In genomic region chr2:119592436-119592835, GRCh38 we compare ENCODE assay signal across 25 cellular contexts. TPM values are rescaled to one million over a fixed set of nuclear protein-coding genes. Genes with fewer than 3 reads are reported as not detected.
DNase-seq lines count a peak whose midpoint lies in the region; ATAC-seq, FAIRE-seq and TF ChIP-seq lines count a peak whose summit lies in the region.
"Had no signal": no experiment of that assay in that cellular context is flagged by ENCODE, and none has a peak within 500 bp of the region (broad histone marks: within the 10 kb centered on the region; RNA-seq: fewer than 3 reads in every experiment).

No MANE protein-coding gene starts in this region.

- DNase-seq in left ventricle myocardium inferior (no peak), left ventricle myocardium superior (no peak), kidney epithelial cell (ENCODE audit: low read depth) (no peak), small intestine (peak; percentile 22), NCI-H524 (lab: John Stamatoyannopoulos, UW) (no peak), upper lobe of right lung (no peak), CD1c-positive myeloid dendritic cell (ENCODE audit: extremely low spot score) (no peak)
- DNase-seq: CD8-positive, alpha-beta T cell; DMS153; KG1; NCI-H1092 treated with DMSO at 0.1 percent for 48 hours; NCI-H146; NCI-H2029; NCI-H226; NCI-H510A treated with DMSO at 0.1 percent for 48 hours; NCI-H774; OCI-M1; SHP77; SK-N-SH had no signal

- H3K9me3 ChIP-seq in left ventricle myocardium inferior (replicated peaks): no peaks in the 10 kb centered on the region
- H3K9me3 ChIP-seq in small intestine (ENCODE audit: control insufficient read depth, low read depth): no peaks in the 10 kb centered on the region
- H3K9me3 ChIP-seq in upper lobe of right lung: no peaks in the 10 kb centered on the region
- H3K9me3 ChIP-seq: A549, BLaER1, HAP-1, SK-N-SH had no signal

- H3K27ac ChIP-seq in left ventricle myocardium inferior (replicated peaks): no peak overlapping the region
- H3K27ac ChIP-seq in VCaP: no peak overlapping the region
- H3K27ac ChIP-seq in small intestine (ENCODE audit: low read depth in 1 of 2, low read length in 1 of 2): no peak overlapping the region
- H3K27ac ChIP-seq in upper lobe of right lung: no peak overlapping the region
- H3K27ac ChIP-seq: A549, BLaER1 had no signal

- intact Hi-C loops in left ventricle myocardium inferior (cut with micrococcal nuclease): no loop called here
- intact Hi-C loops in left ventricle myocardium superior (cut with micrococcal nuclease): no loop called here
- intact Hi-C loops in upper lobe of right lung (cut with DNase I): no loop called here

- H3K36me3 ChIP-seq in left ventricle myocardium inferior (no peaks in the 10 kb centered on the region), kidney epithelial cell (ENCODE audit: control insufficient read depth, insufficient read depth, low read length) (no peaks in the 10 kb centered on the region), small intestine (ENCODE audit: control insufficient read depth in 2 of 2, insufficient read depth in 2 of 2, low read length in 2 of 2) (no peaks in the 10 kb centered on the region), upper lobe of right lung (no peaks in the 10 kb centered on the region)
- H3K36me3 ChIP-seq: BLaER1, HAP-1 had no signal

- FAIRE-seq in small intestine (lab: Jason Lieb, UNC): no peak
- FAIRE-seq: A549, GM12891 had no signal

- TF ChIP-seq CTCF in left ventricle myocardium inferior (IDR thresholded peaks at IDR 0.05; ENCODE audit: borderline replicate concordance) (peak; percentile 32), VCaP (conservative IDR thresholded peaks at IDR 0.05) (peak; percentile 16; the same call in 1 of the 2 replicates), kidney epithelial cell (IDR thresholded peaks at IDR 0.05; ENCODE audit: insufficient read depth, low read length, poor library complexity, severe bottlenecking) (peak; percentile 12), upper lobe of right lung (IDR thresholded peaks at IDR 0.05) (no peak)

- H3K4me3 ChIP-seq in left ventricle myocardium inferior (no peak overlapping the region), kidney epithelial cell (ENCODE audit: low read depth, low read length) (no peak overlapping the region), small intestine (ENCODE audit: low read depth in 1 of 2, low read length in 2 of 2) (no peak overlapping the region), upper lobe of right lung (no peak overlapping the region)
- H3K4me3 ChIP-seq: A549, BLaER1, GM23338, HAP-1 had no signal

- no peaks in the 10 kb centered on the region for H3K27me3 ChIP-seq in left ventricle myocardium inferior (ENCODE audit: low read depth)
- no peaks in the 10 kb centered on the region for H3K27me3 ChIP-seq in kidney epithelial cell (ENCODE audit: control insufficient read depth, insufficient read depth, low read length)
- no peaks in the 10 kb centered on the region for H3K27me3 ChIP-seq in small intestine (ENCODE audit: control insufficient read depth in 2 of 2, insufficient read depth in 2 of 2, low read length in 2 of 2)
- no peaks in the 10 kb centered on the region for H3K27me3 ChIP-seq in upper lobe of right lung
- H3K27me3 ChIP-seq: BLaER1 had no signal

- peaks cover 42% of the 10 kb centered on the region for H3K4me1 ChIP-seq in left ventricle myocardium inferior
- no peaks in the 10 kb centered on the region for H3K4me1 ChIP-seq in small intestine (ENCODE audit: control insufficient read depth in 2 of 2, insufficient read depth in 1 of 2, low read depth in 1 of 2, low read length in 1 of 2)
- no peaks in the 10 kb centered on the region for H3K4me1 ChIP-seq in upper lobe of right lung
- H3K4me1 ChIP-seq: A549, BLaER1, HAP-1 had no signal

- 74 to 89% (median 87%) methylated on average over 5 of the region's 5 CpGs for WGBS in small intestine, 3 donors

- no peak for ATAC-seq in left ventricle myocardium superior
- ATAC-seq in upper lobe of right lung: no peak
- ATAC-seq: A549; CD8-positive, alpha-beta T cell; GM23338 had no signal

RNA-seq across cellular contexts. Expression of gene CFAP221, which starts 48.2 kb away (rescaled TPM):
- total RNA-seq in left ventricle myocardium inferior (1.0 TPM), left ventricle myocardium superior (0.79 TPM), kidney epithelial cell (1.0 and 1.8 TPM in 2 replicates), upper lobe of right lung (26.3 TPM)
- polyA plus RNA-seq in small intestine: 10 to 100 TPM in 1 of 3 donors, 1 to 10 TPM in 2; 2.2 to 10.3 (median 3.0) TPM
- total RNA-seq: CD8-positive, alpha-beta T cell had no signal
